11 cellular contexts compared by ENCODE assay signal in the genomic region with DNA sequence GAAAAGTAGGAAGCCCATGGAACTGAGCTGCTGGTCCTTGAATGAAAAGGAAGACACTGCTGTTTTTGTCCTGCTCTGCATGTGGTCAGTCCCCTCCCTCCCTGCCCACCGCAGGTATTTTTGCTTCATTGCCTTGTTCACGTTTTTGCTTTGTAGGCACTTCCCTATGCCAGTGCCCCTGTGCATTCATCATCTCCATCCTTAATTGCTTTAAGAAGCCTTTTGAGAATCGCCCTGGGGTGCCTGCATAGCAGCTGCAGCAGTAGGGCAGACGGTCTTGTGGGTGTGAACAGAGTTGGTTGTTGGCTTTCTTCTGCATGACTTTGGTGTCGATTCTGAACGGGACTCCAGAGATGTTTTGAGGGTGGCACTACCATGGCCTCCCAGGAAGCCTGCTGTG.
DNase-seq lines count a peak whose midpoint lies in the region; ATAC-seq lines count a peak whose summit lies in the region.
"Had no signal": no experiment of that assay in that cellular context is flagged by ENCODE, and none has a peak within 500 bp of the region (broad histone marks: within the 10 kb centered on the region; RNA-seq: fewer than 3 reads in every experiment).

No MANE protein-coding gene starts in this region.

- H3K4me3 Mint-ChIP-seq in activated T-cell treated with anti-CD3 and anti-CD28 coated beads, Interleukin-2, amount 50 U/mL, for 24 hours: no peak overlapping the region
- peak overlapping the region; percentile 28 to 37 for H3K4me3 Mint-ChIP-seq in effector memory CD8-positive, alpha-beta T cell

- H3K27ac ChIP-seq in subcutaneous abdominal adipose tissue (ENCODE audit: low read depth, low read length): peak overlapping the region; percentile 94
- H3K27ac ChIP-seq: foreskin keratinocyte had no signal

- H3K27ac Mint-ChIP-seq in activated T-cell treated with anti-CD3 and anti-CD28 coated beads, Interleukin-2, amount 50 U/mL, for 24 hours: peak overlapping the region; percentile 93
- peak overlapping the region; percentile 94 to 95 for H3K27ac Mint-ChIP-seq in effector memory CD8-positive, alpha-beta T cell

- no peaks in the 10 kb centered on the region for H3K27me3 ChIP-seq in subcutaneous abdominal adipose tissue (ENCODE audit: control insufficient read depth in 5 of 5, insufficient read depth in 4 of 5, low read length in 5 of 5)

- peaks cover 0 to 23% (median 19%) of the 10 kb centered on the region in 5 donors for H3K36me3 ChIP-seq in subcutaneous abdominal adipose tissue (ENCODE audit: control insufficient read depth in 5 of 5, insufficient read depth in 5 of 5, low read length in 5 of 5)

- H3K4me1 ChIP-seq in subcutaneous abdominal adipose tissue (ENCODE audit: control insufficient read depth in 5 of 5, insufficient read depth in 5 of 5, low read length in 5 of 5): peaks cover 17 to 69% (median 57%) of the 10 kb centered on the region in 5 donors

- no peak for DNase-seq in activated T-cell treated with anti-CD3 and anti-CD28 coated beads, Interleukin-2, amount 50 U/mL, for 24 hours
- DNase-seq in activated T-cell treated with anti-CD3 and anti-CD28 coated beads, Interleukin-2, amount 50 U/mL, for 48 hours: no peak
- DNase-seq in RPMI7951 (ENCODE audit: low read depth) (peak; percentile 71), GOT3 (lab: John Stamatoyannopoulos, UW) (no peak), NOMO-1 (lab: John Stamatoyannopoulos, UW; ENCODE audit: unreplicated experiment in 2 of 2) (no peak)
- peak in 2 of 3 experiments; percentile 4 to 23 for DNase-seq in effector memory CD8-positive, alpha-beta T cell
- DNase-seq: foreskin keratinocyte, GDM1, MM.1S had no signal

- peaks cover 15% of the 10 kb centered on the region for H3K36me3 Mint-ChIP-seq in activated T-cell treated with anti-CD3 and anti-CD28 coated beads, Interleukin-2, amount 50 U/mL, for 24 hours (ENCODE audit: low read depth)
- H3K36me3 Mint-ChIP-seq in effector memory CD8-positive, alpha-beta T cell (ENCODE audit: insufficient read depth): peaks cover 10% of the 10 kb centered on the region

- H3K27me3 Mint-ChIP-seq in activated T-cell treated with anti-CD3 and anti-CD28 coated beads, Interleukin-2, amount 50 U/mL, for 24 hours: no peaks in the 10 kb centered on the region
- no peaks in the 10 kb centered on the region for H3K27me3 Mint-ChIP-seq in effector memory CD8-positive, alpha-beta T cell

- H3K4me3 ChIP-seq in subcutaneous abdominal adipose tissue (ENCODE audit: low read depth in 1 of 5, low read length in 5 of 5): no peak overlapping the region

- ATAC-seq in effector memory CD8-positive, alpha-beta T cell (replicated peaks): no peak
- ATAC-seq in HG02623 (IDR thresholded peaks at IDR 0.05; ENCODE audit: unreplicated experiment): no peak

- peaks cover 8% of the 10 kb centered on the region for H3K9me3 Mint-ChIP-seq in activated T-cell treated with anti-CD3 and anti-CD28 coated beads, Interleukin-2, amount 50 U/mL, for 24 hours
- H3K9me3 Mint-ChIP-seq in effector memory CD8-positive, alpha-beta T cell: no peaks in the 10 kb centered on the region

- no peak overlapping the region for H3K9ac ChIP-seq in subcutaneous abdominal adipose tissue (ENCODE audit: low read length in 5 of 5)

- no peaks in the 10 kb centered on the region for H3K9me3 ChIP-seq in subcutaneous abdominal adipose tissue (ENCODE audit: control insufficient read depth in 5 of 5, low read length in 5 of 5)

- H3K4me1 Mint-ChIP-seq in activated T-cell treated with anti-CD3 and anti-CD28 coated beads, Interleukin-2, amount 50 U/mL, for 24 hours (ENCODE audit: low read depth): peaks cover 63% of the 10 kb centered on the region
- peaks cover 15 to 22% of the 10 kb centered on the region in 2 donors for H3K4me1 Mint-ChIP-seq in effector memory CD8-positive, alpha-beta T cell (ENCODE audit: low read depth in 2 of 2)

Comparison
In these comparisons a context has a peak if more than half of its experiments do, and no peak if none do; other contexts are left out.
1. DNase-seq: peak in RPMI7951 (single experiment) and effector memory CD8-positive, alpha-beta T cell (2 of 3); none in activated T-cell treated with anti-CD3 and anti-CD28 coated beads, Interleukin-2, amount 50 U/mL, for 24 hours (single experiment), activated T-cell treated with anti-CD3 and anti-CD28 coated beads, Interleukin-2, amount 50 U/mL, for 48 hours (0 of 2), GOT3 (single experiment) and NOMO-1 (0 of 2).